In genomic region chr15:86919581-86919980, GRCh38 we compare ENCODE assay signal across 22 cellular contexts.
DNase-seq lines count a peak whose midpoint lies in the region; ATAC-seq, FAIRE-seq and TF ChIP-seq lines count a peak whose summit lies in the region.
"Had no signal": no experiment of that assay in that cellular context is flagged by ENCODE, and none has a peak within 500 bp of the region (broad histone marks: within the 10 kb centered on the region; RNA-seq: fewer than 3 reads in every experiment).

No MANE protein-coding gene starts in this region.

- H4K5ac ChIP-seq in H1 (ENCODE audit: insufficient read length, low read depth, low read length), result no peak overlapping the region

- H3K4me2 ChIP-seq in GM23338 (no peak overlapping the region), H1 (ENCODE audit: insufficient read depth in 1 of 2, low read depth in 2 of 2, low read length in 2 of 2) (no peak overlapping the region), osteoblast (ENCODE audit: insufficient read depth, low read length) (no peak overlapping the region)

- TF ChIP-seq CTCF in GM23338 (conservative IDR thresholded peaks at IDR 0.05; ENCODE audit: low read depth in 2 of 2), result no peak
- no peak for TF ChIP-seq CTCF in NB4 (IDR thresholded peaks at IDR 0.05; ENCODE audit: low read depth, low read length)
- TF ChIP-seq CTCF in H1 (IDR thresholded peaks at IDR 0.05; ENCODE audit: control extremely low read depth in 1 of 3, insufficient read depth in 1 of 3, low read depth in 1 of 3, low read length in 3 of 3), result no peak
- TF ChIP-seq CTCF in osteoblast (IDR thresholded peaks at IDR 0.05; ENCODE audit: extremely low read depth, low read depth, low read length), result no peak

- ATAC-seq in GM23338 (no peak), GM19452 (IDR thresholded peaks at IDR 0.05; ENCODE audit: unreplicated experiment) (no peak), HG02938 (IDR thresholded peaks at IDR 0.05; ENCODE audit: unreplicated experiment) (no peak)
- ATAC-seq in effector memory CD8-positive, alpha-beta T cell (replicated peaks), result no peak
- ATAC-seq: activated T-cell treated with anti-CD3 and anti-CD28 coated beads, Interleukin-2, amount 50 U/mL, for 4 hours; natural killer cell had no signal

- H3K9me2 ChIP-seq in GM23338 (ENCODE audit: insufficient read depth), result no peaks in the 10 kb centered on the region

- H2AFZ ChIP-seq in GM23338, result peak overlapping the region; percentile 76; the same call in 1 of the 2 replicates
- H2AFZ ChIP-seq in H1 (ENCODE audit: low read length), result 0 out of 2 replicates have a peak overlapping the region, but pooled peaks have one; percentile 20
- no peak overlapping the region for H2AFZ ChIP-seq in osteoblast (ENCODE audit: low read length)

- FAIRE-seq in H1 (lab: Jason Lieb, UNC), result no peak
- FAIRE-seq: islet of Langerhans, small intestine had no signal

- POLR2A ChIA-PET in H1 (lab: Charles Lee; ENCODE audit: partially characterized antibody), result no interaction called here

- H3K27ac ChIP-seq in GM23338 (ENCODE audit: low read depth) (no peak overlapping the region), H1 (ENCODE audit: low read depth, low read length) (no peak overlapping the region), osteoblast (ENCODE audit: low read depth, low read length) (no peak overlapping the region)
- H3K27ac ChIP-seq: C4-2B, tibial artery had no signal

- no peaks in the 10 kb centered on the region for H3K23me2 ChIP-seq in H1 (ENCODE audit: low read depth, low read length)

- no peak overlapping the region for H2AK5ac ChIP-seq in H1 (ENCODE audit: low read depth, low read length)

- no peaks in the 10 kb centered on the region for H3K4me1 Mint-ChIP-seq in GM23338
- no peaks in the 10 kb centered on the region for H3K4me1 Mint-ChIP-seq in effector memory CD8-positive, alpha-beta T cell (ENCODE audit: low read depth in 2 of 2)
- H3K4me1 Mint-ChIP-seq: natural killer cell had no signal

- DNase-seq in GM23338 (ENCODE audit: low spot score) (no peak), NB4 (ENCODE audit: low read depth) (peak; percentile 50), H1 (ENCODE audit: low read depth in 1 of 2, low spot score in 2 of 2) (no peak), osteoblast (ENCODE audit: insufficient read length, low spot score, missing footprints) (peak; percentile 38)
- no peak for DNase-seq in effector memory CD8-positive, alpha-beta T cell
- DNase-seq: activated CD4-positive, alpha-beta T cell treated with anti-CD3 and anti-CD28 coated beads, Interleukin-2, amount 50 U/mL, for 1 hour; activated naive CD4-positive, alpha-beta T cell; activated T-cell treated with anti-CD3 and anti-CD28 coated beads, Interleukin-2, amount 50 U/mL, for 4 hours; Calu3; dermis blood vessel endothelial cell; natural killer cell; NCI-H1417 treated with DMSO at 0.1 percent for 48 hours; NCI-H345; OCI-M1; small intestine; stimulated activated CD8-positive, alpha-beta memory T cell treated with anti-CD3 and anti-CD28 coated beads, Interleukin-4, amount 100 ng/mL, for 48 hours; T1000; tibial artery had no signal

- no peak for TF ChIP-seq POLR2A in NB4 (IDR thresholded peaks at IDR 0.05; ENCODE audit: extremely low read depth, insufficient read length)
- TF ChIP-seq POLR2A in H1 (IDR thresholded peaks at IDR 0.05; ENCODE audit: control extremely low read depth in 1 of 2, low read depth in 2 of 2, low read length in 2 of 2), result no peak

- H2BK15ac ChIP-seq in H1 (ENCODE audit: low read length), result no peak overlapping the region

- H3K23ac ChIP-seq in H1 (ENCODE audit: insufficient read length), result no peak overlapping the region

- no peak for TF ChIP-seq RAD21 in H1 (IDR thresholded peaks at IDR 0.05 in 1 of 2, conservative IDR thresholded peaks at IDR 0.05 in 1 of 2; ENCODE audit: low read depth in 2 of 2, low read length in 2 of 2)

- H3K36me3 ChIP-seq in GM23338 (ENCODE audit: insufficient read depth) (no peaks in the 10 kb centered on the region), H1 (ENCODE audit: control insufficient read depth in 2 of 4, insufficient read depth in 4 of 4, low read length in 3 of 4) (no peaks in the 10 kb centered on the region), osteoblast (ENCODE audit: insufficient read depth, low read length) (no peaks in the 10 kb centered on the region)
- H3K36me3 ChIP-seq: tibial artery had no signal

- H3K56ac ChIP-seq in H1 (replicated peaks; ENCODE audit: insufficient read length, low read depth, low read length), result no peak overlapping the region

- H3K9me3 ChIP-seq in H1 (ENCODE audit: insufficient read depth in 2 of 2, low read depth in 1 of 2, low read length in 1 of 2), result no peaks in the 10 kb centered on the region
- no peaks in the 10 kb centered on the region for H3K9me3 ChIP-seq in osteoblast (ENCODE audit: low read depth, low read length)
- H3K9me3 ChIP-seq: tibial artery had no signal

- H2BK20ac ChIP-seq in H1 (ENCODE audit: low read length), result no peak overlapping the region

- no peak overlapping the region for H4K8ac ChIP-seq in H1 (ENCODE audit: extremely low read depth, insufficient read depth, low read length)

- H3K4me3 ChIP-seq in GM23338 (no peak overlapping the region), NB4 (ENCODE audit: low read depth, low read length) (no peak overlapping the region), H1 (ENCODE audit: extremely low read depth in 1 of 4, insufficient read depth in 2 of 4, low read depth in 3 of 4, low read length in 4 of 4) (no peak overlapping the region), osteoblast (ENCODE audit: insufficient read depth, low read length) (no peak overlapping the region)
- H3K4me3 ChIP-seq: tibial artery had no signal

- no peaks in the 10 kb centered on the region for H3K27me3 Mint-ChIP-seq in GM23338 (ENCODE audit: insufficient read depth, low read depth, poor library complexity)
- H3K27me3 Mint-ChIP-seq in effector memory CD8-positive, alpha-beta T cell, result peaks cover 8 to 10% of the 10 kb centered on the region in 2 donors

- no peak for TF ChIP-seq EP300 in H1 (IDR thresholded peaks at IDR 0.05; ENCODE audit: borderline replicate concordance in 1 of 2, low read depth in 2 of 2, low read length in 2 of 2)

- H3K18ac ChIP-seq in H1 (ENCODE audit: extremely low read depth, low read length), result no peak overlapping the region

- 94% methylated on average over 4 of the region's 4 CpGs; no CpG with 5 or more reads in 1 of the 2 experiments for WGBS in H1 (ENCODE audit: extremely low coverage in 1 of 2, insufficient coverage in 1 of 2, insufficient read length in 1 of 2, insufficient replicate concordance in 2 of 2, low coverage in 1 of 2, low lambda C conversion rate in 2 of 2, missing lambda C conversion rate in 1 of 2), 2 experiments

- H4K20me1 ChIP-seq in GM23338 (replicated peaks; ENCODE audit: insufficient read depth) (no peaks in the 10 kb centered on the region), H1 (replicated peaks in 1 of 2; ENCODE audit: control insufficient read depth in 1 of 2, insufficient read depth in 2 of 2, low read length in 2 of 2) (no peaks in the 10 kb centered on the region), osteoblast (ENCODE audit: insufficient read depth, low read length) (no peaks in the 10 kb centered on the region)

- no peaks in the 10 kb centered on the region for H3K79me1 ChIP-seq in H1 (ENCODE audit: low read depth, low read length)

- H3K14ac ChIP-seq in H1 (ENCODE audit: insufficient read length), result no peak overlapping the region

- CTCF ChIA-PET in H1 (lab: Charles Lee; ENCODE audit: partially characterized antibody), result interaction anchor here (1.1 kb wide), 1 partner anchor 88 kb away, joined by 4 read pairs; no protein-coding TSS in a partner anchor

- H3K9ac ChIP-seq in H1 (replicated peaks in 1 of 4; ENCODE audit: extremely low read depth in 1 of 4, low read depth in 3 of 4, low read length in 3 of 4), result no peak overlapping the region

- no peak overlapping the region for H3K4ac ChIP-seq in H1 (replicated peaks; ENCODE audit: insufficient read length, low read depth, low read length)

- H3K27ac Mint-ChIP-seq in GM23338, result no peak overlapping the region
- H3K27ac Mint-ChIP-seq in effector memory CD8-positive, alpha-beta T cell, result no peak overlapping the region
- H3K27ac Mint-ChIP-seq: natural killer cell had no signal

- no peaks in the 10 kb centered on the region for H3K9me3 Mint-ChIP-seq in GM23338
- H3K9me3 Mint-ChIP-seq in effector memory CD8-positive, alpha-beta T cell, result peaks cover 0 to 2% of the 10 kb centered on the region in 2 donors
- H3K9me3 Mint-ChIP-seq: activated T-cell treated with anti-CD3 and anti-CD28 coated beads, Interleukin-2, amount 50 U/mL, for 4 hours had no signal

- peaks cover 14% of the 10 kb centered on the region for H3K4me1 ChIP-seq in GM23338 (ENCODE audit: insufficient read depth)
- peaks cover 0 to 9% (median 5%) of the 10 kb centered on the region in 4 experiments; a peak in 5 of 7 replicates for H3K4me1 ChIP-seq in H1 (replicated peaks in 1 of 4; ENCODE audit: control insufficient read depth in 3 of 4, insufficient read depth in 4 of 4, low read length in 3 of 4)
- H3K4me1 ChIP-seq in osteoblast (ENCODE audit: insufficient read depth, low read length), result no peaks in the 10 kb centered on the region
- H3K4me1 ChIP-seq: tibial artery had no signal

- no peak overlapping the region for H2BK5ac ChIP-seq in H1 (ENCODE audit: low read depth, low read length)

- H4K91ac ChIP-seq in H1 (replicated peaks; ENCODE audit: insufficient read length, low read length), result no peak overlapping the region

- H3K27me3 ChIP-seq in GM23338 (ENCODE audit: insufficient read depth) (no peaks in the 10 kb centered on the region), H1 (replicated peaks in 1 of 4; ENCODE audit: control insufficient read depth in 3 of 4, extremely low read depth in 1 of 4, insufficient read depth in 3 of 4, low read length in 3 of 4) (no peaks in the 10 kb centered on the region; a peak in 1 of 7 replicates), osteoblast (ENCODE audit: insufficient read depth, low read length) (peaks cover 4% of the 10 kb centered on the region)
- H3K27me3 ChIP-seq: tibial artery had no signal

- H2BK120ac ChIP-seq in H1 (replicated peaks; ENCODE audit: low read depth, low read length), result no peak overlapping the region

- no peaks in the 10 kb centered on the region for H3F3A ChIP-seq in GM23338 (replicated peaks; ENCODE audit: low read depth)

- H3K79me2 ChIP-seq in GM23338 (replicated peaks; ENCODE audit: insufficient read depth), result no peaks in the 10 kb centered on the region
- no peaks in the 10 kb centered on the region for H3K79me2 ChIP-seq in H1 (ENCODE audit: control insufficient read depth in 1 of 2, insufficient read depth in 2 of 2, low read length in 2 of 2)
- H3K79me2 ChIP-seq in osteoblast (ENCODE audit: insufficient read depth, low read length), result no peaks in the 10 kb centered on the region

- no peak overlapping the region for H3K4me3 Mint-ChIP-seq in GM23338
- H3K4me3 Mint-ChIP-seq in effector memory CD8-positive, alpha-beta T cell, result no peak overlapping the region
- H3K4me3 Mint-ChIP-seq: activated T-cell treated with anti-CD3 and anti-CD28 coated beads, Interleukin-2, amount 50 U/mL, for 4 hours; natural killer cell had no signal

- H2BK12ac ChIP-seq in H1 (ENCODE audit: low read depth, low read length), result no peak overlapping the region

- H3K36me3 Mint-ChIP-seq in GM23338 (ENCODE audit: low read depth), result no peaks in the 10 kb centered on the region
- H3K36me3 Mint-ChIP-seq in effector memory CD8-positive, alpha-beta T cell (ENCODE audit: insufficient read depth), result no peaks in the 10 kb centered on the region
- H3K36me3 Mint-ChIP-seq: natural killer cell had no signal

TF ChIP-seq in H1, 55 proteins besides CTCF, POLR2A, EP300 and RAD21 (continues in another document):
- TF ChIP-seq YY1 (IDR thresholded peaks at IDR 0.05; ENCODE audit: low read depth, low read length), result no peak

Comparison
In these comparisons a context has a peak if more than half of its experiments do, and no peak if none do; other contexts are left out.
1. DNase-seq: peak in NB4 (single experiment) and osteoblast (single experiment); none in GM23338 (single experiment), H1 (0 of 2) and effector memory CD8-positive, alpha-beta T cell (0 of 3).